ENCODE assay signal across 8 cellular contexts in genomic region chr1:247111636-247112478, GRCh38. TPM values are rescaled to one million over a fixed set of nuclear protein-coding genes. Genes with fewer than 3 reads are reported as not detected.
DNase-seq lines count a peak whose midpoint lies in the region; ATAC-seq and TF ChIP-seq lines count a peak whose summit lies in the region.

No MANE protein-coding gene starts in this region.

- peak overlapping the region; percentile 51 to 56 for H3K4me3 ChIP-seq in cardiac fibroblast (replicated peaks in 1 of 2; ENCODE audit: low read depth in 2 of 2, low read length in 2 of 2)
- peak overlapping the region; percentile 69; the same call in 1 of the 2 replicates for H3K4me3 ChIP-seq in iPS-20b (ENCODE audit: low read length)
- peak overlapping the region; percentile 52 to 94 (median 74) for H3K4me3 ChIP-seq in sigmoid colon

- no peak for TF ChIP-seq CTCF in cardiac fibroblast (IDR thresholded peaks at IDR 0.05; ENCODE audit: low read depth, low read length)
- no peak for TF ChIP-seq CTCF in sigmoid colon (IDR thresholded peaks at IDR 0.05)

- H3K36me3 ChIP-seq in iPS-20b (ENCODE audit: insufficient read depth, low read depth, low read length) (no peaks in the 10 kb centered on the region), sigmoid colon (no peaks in the 10 kb centered on the region)

- H3K27ac ChIP-seq in iPS-20b (ENCODE audit: low read length) = no peak overlapping the region
- H3K27ac ChIP-seq in sigmoid colon = peak overlapping the region; percentile 85 to 91 (median 88)

- H3K9me3 ChIP-seq in iPS-20b (ENCODE audit: insufficient read depth, low read depth, low read length) = no peaks in the 10 kb centered on the region
- H3K9me3 ChIP-seq in sigmoid colon = no peaks in the 10 kb centered on the region

- no peak for TF ChIP-seq POLR2A in sigmoid colon (IDR thresholded peaks at IDR 0.05)

- no peak for ATAC-seq in GM18861 (IDR thresholded peaks at IDR 0.05; ENCODE audit: unreplicated experiment)

- WGBS in sigmoid colon, 2 donors = 1 to 3% methylated on average over 88 of the region's 88 CpGs

- no peaks in the 10 kb centered on the region for H3K4me1 ChIP-seq in iPS-20b (ENCODE audit: insufficient read depth, low read length)
- H3K4me1 ChIP-seq in sigmoid colon = peaks cover 0 to 23% (median 15%) of the 10 kb centered on the region in 4 donors

- H3K27me3 ChIP-seq in iPS-20b (ENCODE audit: insufficient read depth, low read length) (peaks cover 59% of the 10 kb centered on the region), sigmoid colon (no peaks in the 10 kb centered on the region)

- no peak for TF ChIP-seq EP300 in sigmoid colon (IDR thresholded peaks at IDR 0.05)

- H3K9ac ChIP-seq in iPS-20b (ENCODE audit: low read depth, low read length) = no peak overlapping the region

- DNase-seq in DMS53 (lab: John Stamatoyannopoulos, UW) (peak; percentile 76), NCI-H146 (lab: John Stamatoyannopoulos, UW) (peak; percentile 83), cardiac fibroblast (ENCODE audit: low read depth in 2 of 2) (peak; percentile 42 to 59), sigmoid colon (peak; percentile 87), OCI-M2 (lab: John Stamatoyannopoulos, UW; ENCODE audit: unreplicated experiment) (no peak), NOMO-1 (lab: John Stamatoyannopoulos, UW; ENCODE audit: unreplicated experiment in 2 of 2) (no peak)

- intact Hi-C loops in sigmoid colon (cut with DNase I) = no loop called here

RNA-seq across cellular contexts. Expression of gene ZNF669, which starts 7.7 kb away (rescaled TPM):
- total RNA-seq in sigmoid colon = 1 to 10 TPM; 4.2 to 5.8 (median 5.2) TPM
- 1 to 10 TPM; 3.6 to 5.1 (median 3.9) TPM for polyA plus RNA-seq in sigmoid colon

RNA-seq across cellular contexts. Expression of gene ZNF670, which starts 33.2 kb away (rescaled TPM):
- 1 to 10 TPM; 3.0 to 6.7 (median 3.9) TPM for total RNA-seq in sigmoid colon
- polyA plus RNA-seq in sigmoid colon = 1 to 10 TPM; 2.1 to 3.5 (median 2.4) TPM

RNA-seq across cellular contexts. Expression of gene ZNF124, which starts 60.0 kb away (rescaled TPM):
- 100 to 1,000 TPM in 2 of 4 donors, 10 to 100 TPM in 2; 43.2 to 122 (median 87.2) TPM for total RNA-seq in sigmoid colon
- polyA plus RNA-seq in sigmoid colon = 1 to 10 TPM; 4.5 to 8.4 (median 8.3) TPM

Comparison
In these comparisons a context has a peak if more than half of its experiments do, and no peak if none do; other contexts are left out.
1. DNase-seq: peak in DMS53 (single experiment), NCI-H146 (single experiment), cardiac fibroblast (2 of 2) and sigmoid colon (single experiment); none in OCI-M2 (single experiment) and NOMO-1 (0 of 2).
2. Peak in every context shown above with its lines, with median percentiles within 50 percentile points of each other: H3K4me3 ChIP-seq.